ENCODE assay signal across 11 cellular contexts in the genomic region with DNA sequence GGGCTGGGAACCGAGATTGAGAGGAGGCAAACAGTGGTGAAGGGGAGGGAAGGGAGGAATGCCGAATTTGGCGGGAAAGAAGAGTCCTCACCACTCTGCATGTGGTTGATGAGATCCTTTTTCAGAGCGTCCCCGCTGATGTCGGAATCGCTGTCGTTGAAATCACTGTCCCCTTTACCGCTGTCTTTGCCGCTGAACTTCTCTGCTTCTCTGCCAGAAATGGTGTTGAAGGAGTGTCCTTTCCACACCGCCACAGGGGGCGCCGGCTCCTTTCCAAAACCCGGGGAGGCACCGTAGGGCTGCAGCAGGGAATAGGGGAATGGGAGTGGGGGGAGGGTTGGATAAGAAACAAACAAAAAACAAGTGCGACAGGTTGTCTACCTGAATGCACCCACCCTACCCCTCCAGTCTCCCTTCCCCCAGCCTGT. TPM values are rescaled to one million over a fixed set of nuclear protein-coding genes. Genes with fewer than 3 reads are reported as not detected.
A peak's percentile ranks its signal among the peaks of the same experiment; 100 is the strongest.
DNase-seq lines count a peak whose midpoint lies in the region; ATAC-seq, FAIRE-seq and TF ChIP-seq lines count a peak whose summit lies in the region.
"Had no signal": no experiment of that assay in that cellular context is flagged by ENCODE, and none has a peak within 500 bp of the region (broad histone marks: within the 10 kb centered on the region; RNA-seq: fewer than 3 reads in every experiment).

No MANE protein-coding gene starts in this region.

- H3K9me3 Mint-ChIP-seq in activated T-helper 17 cell treated with anti-CD3 and anti-CD28 coated beads, Interleukin-2, amount 50 U/mL, for 72 hours, result peaks cover 5% of the 10 kb centered on the region
- H3K9me3 Mint-ChIP-seq in memory B cell, result peaks cover 3% of the 10 kb centered on the region

- TF ChIP-seq CTCF in D721Med (IDR thresholded peaks at IDR 0.05; ENCODE audit: insufficient read depth, missing control alignments) (peak; percentile 67), GM12874 (IDR thresholded peaks at IDR 0.05; ENCODE audit: insufficient read depth, low read depth, low read length) (0 out of 2 replicates have a peak, but pooled peaks have one; percentile 1), GM20000 (IDR thresholded peaks at IDR 0.05; ENCODE audit: extremely low read depth, missing control alignments) (no peak)

- TF ChIP-seq POLR2A in H54 (IDR thresholded peaks at IDR 0.05; ENCODE audit: low read depth, low read length), result no peak

- no peak for ATAC-seq in activated T-helper 17 cell treated with anti-CD3 and anti-CD28 coated beads, Interleukin-2, amount 50 U/mL, for 72 hours (replicated peaks)
- ATAC-seq in memory B cell (ENCODE audit: low read depth) (no peak), GM21526 (IDR thresholded peaks at IDR 0.05; ENCODE audit: low FRiP score, unreplicated experiment) (no peak)

- H3K27me3 Mint-ChIP-seq in activated T-helper 17 cell treated with anti-CD3 and anti-CD28 coated beads, Interleukin-2, amount 50 U/mL, for 72 hours, result peaks cover 52% of the 10 kb centered on the region
- peaks cover 29% of the 10 kb centered on the region for H3K27me3 Mint-ChIP-seq in memory B cell

- peaks cover 4% of the 10 kb centered on the region for H3K4me1 Mint-ChIP-seq in activated T-helper 17 cell treated with anti-CD3 and anti-CD28 coated beads, Interleukin-2, amount 50 U/mL, for 72 hours
- peaks cover 9% of the 10 kb centered on the region for H3K4me1 Mint-ChIP-seq in memory B cell

- DNase-seq in D721Med (ENCODE audit: insufficient read length, low spot score) (no peak), memory B cell (ENCODE audit: low spot score in 2 of 2) (no peak), H54 (ENCODE audit: insufficient read length, low spot score) (no peak), GM20000 (ENCODE audit: low spot score) (no peak), MV-4-11 (lab: John Stamatoyannopoulos, UW) (no peak)
- DNase-seq: activated effector memory CD4-positive, alpha-beta T cell treated with anti-CD3 and anti-CD28 coated beads, Interleukin-2, amount 50 U/mL, for 16 hours; NCI-H2081 treated with DMSO at 0.1 percent for 48 hours had no signal

- peak overlapping the region; percentile 17 for H3K4me3 Mint-ChIP-seq in activated T-helper 17 cell treated with anti-CD3 and anti-CD28 coated beads, Interleukin-2, amount 50 U/mL, for 72 hours
- H3K4me3 Mint-ChIP-seq in memory B cell, result peak overlapping the region; percentile 53

- no peak overlapping the region for H3K27ac Mint-ChIP-seq in activated T-helper 17 cell treated with anti-CD3 and anti-CD28 coated beads, Interleukin-2, amount 50 U/mL, for 72 hours
- H3K27ac Mint-ChIP-seq in memory B cell, result no peak overlapping the region

- FAIRE-seq in D721Med (lab: Jason Lieb, UNC), result no peak
- no peak for FAIRE-seq in H54 (lab: Jason Lieb, UNC)

- H3K36me3 Mint-ChIP-seq in activated T-helper 17 cell treated with anti-CD3 and anti-CD28 coated beads, Interleukin-2, amount 50 U/mL, for 72 hours (ENCODE audit: low read depth), result peaks cover 21% of the 10 kb centered on the region
- peaks cover 3% of the 10 kb centered on the region for H3K36me3 Mint-ChIP-seq in memory B cell

RNA-seq across cellular contexts. Expression of a gene that starts 3.1 kb away (rescaled TPM):
- total RNA-seq in activated T-helper 17 cell treated with anti-CD3 and anti-CD28 coated beads, Interleukin-2, amount 50 U/mL, for 72 hours, result not detected
- total RNA-seq: SJSA1 had no signal
